In genomic region chr17:39739885-39740356, GRCh38 we compare ENCODE assay signal across 10 cellular contexts. TPM values are rescaled to one million over a fixed set of nuclear protein-coding genes. Genes with fewer than 3 reads are reported as not detected.
DNase-seq lines count a peak whose midpoint lies in the region; ATAC-seq and TF ChIP-seq lines count a peak whose summit lies in the region.
"Had no signal": no experiment of that assay in that cellular context is flagged by ENCODE, and none has a peak within 500 bp of the region (broad histone marks: within the 10 kb centered on the region; RNA-seq: fewer than 3 reads in every experiment).

No MANE protein-coding gene starts in this region.

- H3K4me1 ChIP-seq in right lobe of liver (peaks cover 0 to 15% (median 5%) of the 10 kb centered on the region in 4 donors), thyroid gland (peaks cover 21 to 28% of the 10 kb centered on the region in 2 donors)

- TF ChIP-seq CTCF in MCF 10A (IDR thresholded peaks at IDR 0.05; ENCODE audit: unreplicated experiment) = no peak
- TF ChIP-seq CTCF in right lobe of liver (IDR thresholded peaks at IDR 0.05) = no peak
- TF ChIP-seq CTCF in thyroid gland (IDR thresholded peaks at IDR 0.05) = no peak

- H3K36me3 ChIP-seq in right lobe of liver (peaks cover 0 to 20% (median 2%) of the 10 kb centered on the region in 4 donors), thyroid gland (peaks cover 0 to 6% of the 10 kb centered on the region in 2 donors)

- no peaks in the 10 kb centered on the region for H3K9me3 ChIP-seq in right lobe of liver
- no peaks in the 10 kb centered on the region for H3K9me3 ChIP-seq in thyroid gland

- no peaks in the 10 kb centered on the region for H3K9me3 Mint-ChIP-seq in MCF 10A (ENCODE audit: unreplicated experiment)

- peaks cover 45% of the 10 kb centered on the region for H3K4me1 Mint-ChIP-seq in MCF 10A (ENCODE audit: insufficient read depth, unreplicated experiment)

- CTCF ChIA-PET in MCF 10A (lab: Yijun Ruan, JAX) = interaction anchor here (1.0 to 1.5 kb wide), 3 partner anchors 10 to 14 kb away, joined by 3 to 8 read pairs (median 5); no protein-coding TSS in a partner anchor

- no peaks in the 10 kb centered on the region for H3K27me3 ChIP-seq in right lobe of liver
- no peaks in the 10 kb centered on the region for H3K27me3 ChIP-seq in thyroid gland

- WGBS in right lobe of liver (ENCODE audit: insufficient coverage, low coverage, low lambda C conversion rate, missing lambda C conversion rate) = 15% methylated on average over 8 of the region's 9 CpGs
- 35 to 41% methylated on average over 8 to 9 of the region's 9 CpGs for WGBS in thyroid gland, 2 donors

- H3K27ac Mint-ChIP-seq in MCF 10A (ENCODE audit: low read depth, unreplicated experiment) = peak overlapping the region; percentile 95

- peak; percentile 13 to 31 for DNase-seq in NCI-H2081 (lab: John Stamatoyannopoulos, UW)
- no peak for DNase-seq in NCI-H2081 treated with DMSO at 0.1 percent for 48 hours (lab: John Stamatoyannopoulos, UW)
- DNase-seq in MCF 10A (ENCODE audit: unreplicated experiment) = peak; percentile 48
- DNase-seq in right lobe of liver = no peak
- no peak for DNase-seq in thyroid gland
- DNase-seq in effector CD8-positive, alpha-beta T cell (lab: John Stamatoyannopoulos, UW) = no peak
- no peak for DNase-seq in OCI-M1 (lab: John Stamatoyannopoulos, UW)
- DNase-seq: amygdala; stimulated activated CD4-positive, alpha-beta T cell treated with anti-CD3 and anti-CD28 coated beads, Interleukin-4, amount 100 ng/mL, for 4 hours had no signal

- ATAC-seq in right lobe of liver = no peak
- no peak for ATAC-seq in HG02642 (IDR thresholded peaks at IDR 0.05; ENCODE audit: poor library complexity, unreplicated experiment)

- H3K4me3 ChIP-seq in right lobe of liver (peak overlapping the region; percentile 51 to 82 (median 72)), thyroid gland (replicated peaks in 1 of 3) (peak overlapping the region in 1 of 3 donors; percentile 49)

- TF ChIP-seq POLR2A in right lobe of liver (IDR thresholded peaks at IDR 0.05) (no peak), thyroid gland (IDR thresholded peaks at IDR 0.05) (no peak)

- H3K4me3 Mint-ChIP-seq in MCF 10A (ENCODE audit: unreplicated experiment) = peak overlapping the region; percentile 81

- POLR2A ChIA-PET in MCF 10A (lab: Yijun Ruan, JAX) = interaction anchor here (0.8 to 4.3 kb wide), 14 partner anchors 8 to 240 kb away, joined by 3 to 36 read pairs (median 6); partner anchors contain the start of genes ERBB2, MIEN1 and PGAP3

- BruUV-seq in MCF 10A (replicated peaks; lab: Mats Ljungman, UMichigan) = no TSS peak

- H3K27ac ChIP-seq in right lobe of liver (peak overlapping the region; percentile 62 to 94 (median 94)), thyroid gland (peak overlapping the region; percentile 4 to 84 (median 58))

- peaks cover 11% of the 10 kb centered on the region for H3K27me3 Mint-ChIP-seq in MCF 10A (ENCODE audit: insufficient read depth, unreplicated experiment)

- H3K36me3 Mint-ChIP-seq in MCF 10A (ENCODE audit: insufficient read depth, unreplicated experiment) = peaks cover 6% of the 10 kb centered on the region

- intact Hi-C loops in MCF 10A (cut with micrococcal nuclease) (loop anchor here (5.0 kb wide), 2 partner anchors 53 to 118 kb away; partner anchors contain the start of gene PGAP3), right lobe of liver (cut with DNase I) (loop anchor here (10.0 kb wide), 2 partner anchors 105 to 195 kb away; partner anchors contain the start of gene STARD3 (in 1 of the 2)), thyroid gland (cut with DNase I) (loop anchor here (5.0 kb wide), 1 partner anchor 108 kb away; no protein-coding TSS in a partner anchor)

RNA-seq across cellular contexts. Expression of gene GRB7, which starts 2.2 kb away (rescaled TPM):
- total RNA-seq in MCF 10A (2022) = 7.3 and 10.3 TPM in 2 replicates
- 10 to 100 TPM in 2 of 6 experiments, 1 to 10 TPM in 4; 2.1 to 10.9 (median 7.5) TPM for total RNA-seq in right lobe of liver
- total RNA-seq in thyroid gland = 10 to 100 TPM in 1 of 4 donors, 1 to 10 TPM in 3; 7.1 to 14.0 (median 8.7) TPM

RNA-seq across cellular contexts. Expression of gene MIEN1, which starts 9.6 kb away (rescaled TPM):
- total RNA-seq in MCF 10A (2022) (42.1 and 51.3 TPM in 2 replicates), right lobe of liver (10 to 100 TPM; 23.1 to 61.6 (median 29.0) TPM), thyroid gland (100 to 1,000 TPM in 1 of 4 donors, 10 to 100 TPM in 3; 39.8 to 134 (median 70.3) TPM)

RNA-seq across cellular contexts. Expression of gene ERBB2, which starts 40.1 kb away (rescaled TPM):
- total RNA-seq in MCF 10A (2022) (33.3 and 33.7 TPM in 2 replicates), right lobe of liver (10 to 100 TPM in 5 of 6 experiments, 1 to 10 TPM in 1; 8.9 to 40.4 (median 26.2) TPM), thyroid gland (100 to 1,000 TPM in 3 of 4 donors, 10 to 100 TPM in 1; 74.3 to 170 (median 139) TPM)

RNA-seq across cellular contexts. Expression of gene PGAP3, which starts 52.1 kb away (rescaled TPM):
- total RNA-seq in MCF 10A (2022) (10.0 and 13.2 TPM in 2 replicates), right lobe of liver (10 to 100 TPM in 5 of 6 experiments, 1 to 10 TPM in 1; 9.7 to 25.7 (median 18.3) TPM), thyroid gland (10 to 100 TPM; 55.6 to 88.1 (median 72.7) TPM)

Comparison
In these comparisons a context has a peak if more than half of its experiments do, and no peak if none do; other contexts are left out.
1. DNase-seq: peak in NCI-H2081 (2 of 2) and MCF 10A (single experiment); none in NCI-H2081 treated with DMSO at 0.1 percent for 48 hours (single experiment), right lobe of liver (0 of 3), thyroid gland (0 of 2), effector CD8-positive, alpha-beta T cell (single experiment) and OCI-M1 (single experiment).